7 cellular contexts compared by ENCODE assay signal in genomic region chr20:56628015-56628872, GRCh38. TPM values are rescaled to one million over a fixed set of nuclear protein-coding genes. Genes with fewer than 3 reads are reported as not detected.
DNase-seq lines count a peak whose midpoint lies in the region; ATAC-seq and TF ChIP-seq lines count a peak whose summit lies in the region.

No MANE protein-coding gene starts in this region.

- no peak for TF ChIP-seq RAD21 in HCT116 (IDR thresholded peaks at IDR 0.05; ENCODE audit: low read depth)

- H3K4me3 ChIP-seq in HCT116 (replicated peaks in 1 of 2; ENCODE audit: low read depth in 1 of 2, low read length in 2 of 2) (peak overlapping the region; percentile 61 to 84), skin epidermis (peak overlapping the region; percentile 56 to 84 (median 66))

- peaks cover 12% of the 10 kb centered on the region for H3K36me3 Mint-ChIP-seq in WTC11

- H3K36me3 ChIP-seq in HCT116 (ENCODE audit: control insufficient read depth in 1 of 2, insufficient read depth in 2 of 2, low read length in 2 of 2) = peaks cover 0 to 3% of the 10 kb centered on the region in 2 experiments; a peak in 1 of 4 replicates

- TF ChIP-seq POLR2A in HCT116 (IDR thresholded peaks at IDR 0.05; ENCODE audit: borderline replicate concordance, extremely low read depth, insufficient read depth, insufficient read length) = no peak

- peaks cover 42% of the 10 kb centered on the region for H3K4me1 Mint-ChIP-seq in WTC11

- peak overlapping the region; percentile 98 for H3K4me2 ChIP-seq in HCT116 (ENCODE audit: low read length)

- no peaks in the 10 kb centered on the region for H3K9me3 Mint-ChIP-seq in WTC11

- H4K20me1 ChIP-seq in HCT116 (ENCODE audit: insufficient read depth) = no peaks in the 10 kb centered on the region

- H3K4me3 Mint-ChIP-seq in WTC11 = peak overlapping the region; percentile 83

- H3K27ac Mint-ChIP-seq in WTC11 = no peak overlapping the region

- H3K79me2 ChIP-seq in HCT116 (ENCODE audit: insufficient read depth, low read length) = no peaks in the 10 kb centered on the region

- no TSS peak for BruUV-seq in HCT116 (replicated peaks; lab: Mats Ljungman, UMichigan)

- peaks cover 67% of the 10 kb centered on the region for H3K27me3 Mint-ChIP-seq in WTC11 (ENCODE audit: low read depth)

- no peak for DNase-seq in HCT116 (ENCODE audit: low read depth, low spot score)
- DNase-seq in WTC11 (ENCODE audit: low spot score) = peak; percentile 50
- peak; percentile 36 for DNase-seq in left ventricle myocardium superior
- DNase-seq in NCI-H146 (lab: John Stamatoyannopoulos, UW) = no peak
- DNase-seq in occipital lobe (lab: John Stamatoyannopoulos, UW) = no peak
- DNase-seq in activated CD4-positive, alpha-beta T cell treated with anti-CD3 and anti-CD28 coated beads, Interleukin-2, amount 50 U/mL, for 48 hours = no peak

- no peaks in the 10 kb centered on the region for H3K9me3 ChIP-seq in HCT116 (ENCODE audit: control insufficient read depth in 1 of 2, insufficient read depth in 1 of 2, low read depth in 1 of 2, low read length in 2 of 2)

- H3K4me1 ChIP-seq in HCT116 (ENCODE audit: control insufficient read depth in 1 of 2, insufficient read depth in 2 of 2, low read length in 2 of 2) = peaks cover 4 to 17% of the 10 kb centered on the region in 2 experiments

- RAD21 ChIA-PET in HCT116 (lab: Charles Lee; ENCODE audit: low non-redundant PET in 1 of 2, low total read pairs in 2 of 2, uncharacterized antibody in 2 of 2, unreplicated experiment in 2 of 2) = interaction anchor here in 1 of 2 experiments (2.1 kb wide), 1 partner anchor 346 kb away, joined by 11 read pairs; no protein-coding TSS in a partner anchor

- TF ChIP-seq CTCF in HCT116 (IDR thresholded peaks at IDR 0.05 in 2 of 3, conservative IDR thresholded peaks at IDR 0.05 in 1 of 3; ENCODE audit: borderline replicate concordance in 1 of 3, insufficient read depth in 1 of 3, low read depth in 2 of 3, low read length in 2 of 3) (no peak), WTC11 (IDR thresholded peaks at IDR 0.05) (no peak)

- no peaks in the 10 kb centered on the region for H3K9me2 ChIP-seq in HCT116 (ENCODE audit: insufficient read depth)

- ATAC-seq in HCT116 = peak; percentile 19
- no peak for ATAC-seq in WTC11
- ATAC-seq in left ventricle myocardium superior = peak; percentile 50

- H3K9ac ChIP-seq in HCT116 (ENCODE audit: low read length) = peak overlapping the region; percentile 27; the same call in 1 of the 2 replicates

- H3K27ac ChIP-seq in HCT116 (ENCODE audit: low read depth, low read length) (no peak overlapping the region; the same call in 1 of the 2 replicates), skin epidermis (peak overlapping the region in 15 of 21 experiments; percentile 5 to 96 (median 21))

- peak overlapping the region; percentile 78 for H2AFZ ChIP-seq in HCT116 (ENCODE audit: low read depth, low read length, poor library complexity, severe bottlenecking)

- POLR2A ChIA-PET in HCT116 (lab: Charles Lee) = interaction anchor here (0.9 kb wide), 1 partner anchor 23 kb away, joined by 5 read pairs; no protein-coding TSS in a partner anchor
- POLR2A ChIA-PET in WTC11 (lab: Charles Lee) = no interaction called here

- intact Hi-C loops in HCT116 (cut with micrococcal nuclease) = loop anchor here (5.0 kb wide), 1 partner anchor 159 kb away; no protein-coding TSS in a partner anchor
- intact Hi-C loops in left ventricle myocardium superior (cut with micrococcal nuclease) = no loop called here

- H3K27me3 ChIP-seq in HCT116 (ENCODE audit: insufficient read depth, low read length) = no peaks in the 10 kb centered on the region

- CTCF ChIA-PET in HCT116 (lab: Charles Lee) = interaction anchor here (1.0 to 1.8 kb wide), 3 partner anchors 10 to 317 kb away, joined by 3 to 4 read pairs (median 3); no protein-coding TSS in a partner anchor
- CTCF ChIA-PET in WTC11 (lab: Charles Lee) = interaction anchor here (1.4 to 4.0 kb wide), 5 partner anchors 78 to 367 kb away, joined by 3 to 46 read pairs (median 10); no protein-coding TSS in a partner anchor

TF ChIP-seq in HCT116, 20 proteins besides CTCF, POLR2A, EP300 and RAD21:
- TF ChIP-seq, protein P1, sequence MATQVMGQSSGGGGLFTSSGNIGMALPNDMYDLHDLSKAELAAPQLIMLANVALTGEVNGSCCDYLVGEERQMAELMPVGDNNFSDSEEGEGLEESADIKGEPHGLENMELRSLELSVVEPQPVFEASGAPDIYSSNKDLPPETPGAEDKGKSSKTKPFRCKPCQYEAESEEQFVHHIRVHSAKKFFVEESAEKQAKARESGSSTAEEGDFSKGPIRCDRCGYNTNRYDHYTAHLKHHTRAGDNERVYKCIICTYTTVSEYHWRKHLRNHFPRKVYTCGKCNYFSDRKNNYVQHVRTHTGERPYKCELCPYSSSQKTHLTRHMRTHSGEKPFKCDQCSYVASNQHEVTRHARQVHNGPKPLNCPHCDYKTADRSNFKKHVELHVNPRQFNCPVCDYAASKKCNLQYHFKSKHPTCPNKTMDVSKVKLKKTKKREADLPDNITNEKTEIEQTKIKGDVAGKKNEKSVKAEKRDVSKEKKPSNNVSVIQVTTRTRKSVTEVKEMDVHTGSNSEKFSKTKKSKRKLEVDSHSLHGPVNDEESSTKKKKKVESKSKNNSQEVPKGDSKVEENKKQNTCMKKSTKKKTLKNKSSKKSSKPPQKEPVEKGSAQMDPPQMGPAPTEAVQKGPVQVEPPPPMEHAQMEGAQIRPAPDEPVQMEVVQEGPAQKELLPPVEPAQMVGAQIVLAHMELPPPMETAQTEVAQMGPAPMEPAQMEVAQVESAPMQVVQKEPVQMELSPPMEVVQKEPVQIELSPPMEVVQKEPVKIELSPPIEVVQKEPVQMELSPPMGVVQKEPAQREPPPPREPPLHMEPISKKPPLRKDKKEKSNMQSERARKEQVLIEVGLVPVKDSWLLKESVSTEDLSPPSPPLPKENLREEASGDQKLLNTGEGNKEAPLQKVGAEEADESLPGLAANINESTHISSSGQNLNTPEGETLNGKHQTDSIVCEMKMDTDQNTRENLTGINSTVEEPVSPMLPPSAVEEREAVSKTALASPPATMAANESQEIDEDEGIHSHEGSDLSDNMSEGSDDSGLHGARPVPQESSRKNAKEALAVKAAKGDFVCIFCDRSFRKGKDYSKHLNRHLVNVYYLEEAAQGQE (IDR thresholded peaks at IDR 0.05; ENCODE audit: low read depth) = no peak
- TF ChIP-seq, protein P2, sequence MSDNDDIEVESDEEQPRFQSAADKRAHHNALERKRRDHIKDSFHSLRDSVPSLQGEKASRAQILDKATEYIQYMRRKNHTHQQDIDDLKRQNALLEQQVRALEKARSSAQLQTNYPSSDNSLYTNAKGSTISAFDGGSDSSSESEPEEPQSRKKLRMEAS (IDR thresholded peaks at IDR 0.05) = no peak
- no peak for TF ChIP-seq CEBPB (IDR thresholded peaks at IDR 0.05; ENCODE audit: low read depth)
- 0 out of 2 replicates have a peak, but pooled peaks have one; percentile 4 for TF ChIP-seq EGR1 (IDR thresholded peaks at IDR 0.05; ENCODE audit: low read depth)
- no peak for TF ChIP-seq SP1 (IDR thresholded peaks at IDR 0.05; ENCODE audit: low read depth)

TF ChIP-seq in WTC11, 78 proteins besides CTCF, POLR2A, EP300 and RAD21 (continues in another document):
- TF ChIP-seq, protein P3, sequence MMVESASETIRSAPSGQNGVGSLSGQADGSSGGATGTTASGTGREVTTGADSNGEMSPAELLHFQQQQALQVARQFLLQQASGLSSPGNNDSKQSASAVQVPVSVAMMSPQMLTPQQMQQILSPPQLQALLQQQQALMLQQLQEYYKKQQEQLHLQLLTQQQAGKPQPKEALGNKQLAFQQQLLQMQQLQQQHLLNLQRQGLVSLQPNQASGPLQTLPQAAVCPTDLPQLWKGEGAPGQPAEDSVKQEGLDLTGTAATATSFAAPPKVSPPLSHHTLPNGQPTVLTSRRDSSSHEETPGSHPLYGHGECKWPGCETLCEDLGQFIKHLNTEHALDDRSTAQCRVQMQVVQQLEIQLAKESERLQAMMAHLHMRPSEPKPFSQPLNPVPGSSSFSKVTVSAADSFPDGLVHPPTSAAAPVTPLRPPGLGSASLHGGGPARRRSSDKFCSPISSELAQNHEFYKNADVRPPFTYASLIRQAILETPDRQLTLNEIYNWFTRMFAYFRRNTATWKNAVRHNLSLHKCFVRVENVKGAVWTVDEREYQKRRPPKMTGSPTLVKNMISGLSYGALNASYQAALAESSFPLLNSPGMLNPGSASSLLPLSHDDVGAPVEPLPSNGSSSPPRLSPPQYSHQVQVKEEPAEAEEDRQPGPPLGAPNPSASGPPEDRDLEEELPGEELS (CRISPR knock-in tag; IDR thresholded peaks at IDR 0.05) = no peak
- TF ChIP-seq, protein P4, sequence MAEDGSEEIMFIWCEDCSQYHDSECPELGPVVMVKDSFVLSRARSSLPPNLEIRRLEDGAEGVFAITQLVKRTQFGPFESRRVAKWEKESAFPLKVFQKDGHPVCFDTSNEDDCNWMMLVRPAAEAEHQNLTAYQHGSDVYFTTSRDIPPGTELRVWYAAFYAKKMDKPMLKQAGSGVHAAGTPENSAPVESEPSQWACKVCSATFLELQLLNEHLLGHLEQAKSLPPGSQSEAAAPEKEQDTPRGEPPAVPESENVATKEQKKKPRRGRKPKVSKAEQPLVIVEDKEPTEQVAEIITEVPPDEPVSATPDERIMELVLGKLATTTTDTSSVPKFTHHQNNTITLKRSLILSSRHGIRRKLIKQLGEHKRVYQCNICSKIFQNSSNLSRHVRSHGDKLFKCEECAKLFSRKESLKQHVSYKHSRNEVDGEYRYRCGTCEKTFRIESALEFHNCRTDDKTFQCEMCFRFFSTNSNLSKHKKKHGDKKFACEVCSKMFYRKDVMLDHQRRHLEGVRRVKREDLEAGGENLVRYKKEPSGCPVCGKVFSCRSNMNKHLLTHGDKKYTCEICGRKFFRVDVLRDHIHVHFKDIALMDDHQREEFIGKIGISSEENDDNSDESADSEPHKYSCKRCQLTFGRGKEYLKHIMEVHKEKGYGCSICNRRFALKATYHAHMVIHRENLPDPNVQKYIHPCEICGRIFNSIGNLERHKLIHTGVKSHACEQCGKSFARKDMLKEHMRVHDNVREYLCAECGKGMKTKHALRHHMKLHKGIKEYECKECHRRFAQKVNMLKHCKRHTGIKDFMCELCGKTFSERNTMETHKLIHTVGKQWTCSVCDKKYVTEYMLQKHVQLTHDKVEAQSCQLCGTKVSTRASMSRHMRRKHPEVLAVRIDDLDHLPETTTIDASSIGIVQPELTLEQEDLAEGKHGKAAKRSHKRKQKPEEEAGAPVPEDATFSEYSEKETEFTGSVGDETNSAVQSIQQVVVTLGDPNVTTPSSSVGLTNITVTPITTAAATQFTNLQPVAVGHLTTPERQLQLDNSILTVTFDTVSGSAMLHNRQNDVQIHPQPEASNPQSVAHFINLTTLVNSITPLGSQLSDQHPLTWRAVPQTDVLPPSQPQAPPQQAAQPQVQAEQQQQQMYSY (CRISPR knock-in tag; IDR thresholded peaks at IDR 0.05) = no peak

RNA-seq across cellular contexts. Expression of gene TFAP2C, which starts 0.9 kb away (rescaled TPM):
- 6.9 TPM for total RNA-seq in HCT116 (2021; ENCODE audit: unreplicated experiment)
- 3.5 and 4.1 TPM in 2 replicates for polyA plus RNA-seq in HCT116 (2012)
- 18.4 to 23.7 TPM (median 19.8 TPM) in 3 replicates for total RNA-seq in WTC11 (2021)
- total RNA-seq in left ventricle myocardium superior = 0.20 TPM
- 5.9 TPM for total RNA-seq in occipital lobe

Comparison
In these comparisons a context has a peak if more than half of its experiments do, and no peak if none do; other contexts are left out.
1. DNase-seq: peak in WTC11 (single experiment) and left ventricle myocardium superior (single experiment); none in HCT116 (single experiment), NCI-H146 (single experiment), occipital lobe (single experiment) and activated CD4-positive, alpha-beta T cell treated with anti-CD3 and anti-CD28 coated beads, Interleukin-2, amount 50 U/mL, for 48 hours (0 of 2).